Comparison of ENCODE assay signal across 19 cellular contexts in the genomic region with DNA sequence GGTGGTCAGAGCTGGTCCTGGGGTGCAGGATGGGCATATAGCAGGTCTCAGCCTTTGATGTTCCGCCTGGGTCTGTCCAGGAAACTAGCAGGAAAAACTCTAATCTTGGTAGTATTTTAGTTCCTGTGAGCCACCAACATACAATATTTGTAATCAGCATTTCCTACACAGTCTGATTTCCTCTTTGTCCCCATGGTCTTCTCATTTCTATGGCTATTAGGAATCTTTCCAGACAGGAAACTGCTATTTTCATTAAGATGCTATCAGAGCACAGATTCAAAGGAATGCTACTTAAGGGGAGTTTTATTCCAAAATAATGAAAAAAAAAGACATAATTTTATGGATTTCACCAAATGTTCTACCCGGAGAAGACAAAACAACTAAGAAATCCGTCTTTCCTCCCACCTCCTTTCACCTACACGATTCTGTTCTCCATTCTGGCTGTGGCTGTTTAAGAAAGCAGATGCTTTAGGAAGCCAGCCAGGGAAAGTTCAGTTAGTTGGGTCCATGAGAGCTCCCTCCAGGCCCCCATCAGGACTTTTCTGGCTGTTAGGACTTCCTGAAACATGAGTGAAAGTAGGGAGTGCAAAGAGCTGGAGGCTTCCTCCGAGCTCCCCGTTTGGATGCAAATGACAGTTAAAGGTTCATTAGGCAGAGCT. TPM values are rescaled to one million over a fixed set of nuclear protein-coding genes. Genes with fewer than 3 reads are reported as not detected.
"Had no signal": no experiment of that assay in that cellular context is flagged by ENCODE, and none has a peak within 500 bp of the region (broad histone marks: within the 10 kb centered on the region; RNA-seq: fewer than 3 reads in every experiment).

No MANE protein-coding gene starts in this region.

- H3K4me3 ChIP-seq: breast epithelium, esophagus muscularis mucosa, thoracic aorta, upper lobe of right lung had no signal

- DNase-seq: activated CD4-positive, alpha-beta T cell treated with anti-CD3 and anti-CD28 coated beads for 48 hours; activated CD8-positive, alpha-beta memory T cell treated with anti-CD3 and anti-CD28 coated beads, Interleukin-2, amount 50 U/mL, for 4 hours; activated CD8-positive, alpha-beta T cell treated with anti-CD3 and anti-CD28 coated beads for 36 hours; activated effector memory CD4-positive, alpha-beta T cell treated with anti-CD3 and anti-CD28 coated beads, Interleukin-2, amount 50 U/mL, for 16 hours; activated T-cell treated with anti-CD3 and anti-CD28 coated beads, Interleukin-2, amount 50 U/mL, for 48 hours; anterior cingulate cortex; hypothalamus; kidney; mesendoderm; stimulated activated CD4-positive, alpha-beta T cell treated with anti-CD3 and anti-CD28 coated beads, Interleukin-1b, Interleukin-23, amount 100 ng/mL, for 48 hours; stimulated activated naive CD8-positive, alpha-beta T cell treated with anti-CD3 and anti-CD28 coated beads, Interleukin-15, amount 100 ng/mL, for 72 hours; T-helper 2 cell; upper lobe of right lung had no signal

- H3K36me3 Mint-ChIP-seq: WTC11 had no signal

- H3K4me1 ChIP-seq: breast epithelium had no signal

- ATAC-seq: activated CD8-positive, alpha-beta T cell treated with anti-CD3 and anti-CD28 coated beads for 36 hours; stimulated activated naive CD8-positive, alpha-beta T cell treated with anti-CD3 and anti-CD28 coated beads, Interleukin-15, amount 100 ng/mL, for 72 hours; upper lobe of right lung had no signal

- H3K4me3 Mint-ChIP-seq: activated CD8-positive, alpha-beta T cell treated with anti-CD3 and anti-CD28 coated beads for 36 hours; neural crest cell; stimulated activated naive CD8-positive, alpha-beta T cell treated with anti-CD3 and anti-CD28 coated beads, Interleukin-15, amount 100 ng/mL, for 72 hours; WTC11 had no signal

- H3K9me3 Mint-ChIP-seq: WTC11 had no signal

- H3K9me3 ChIP-seq: esophagus muscularis mucosa, thoracic aorta, upper lobe of right lung had no signal

- H3K36me3 ChIP-seq: breast epithelium, esophagus muscularis mucosa, thoracic aorta, upper lobe of right lung had no signal

- H3K27me3 Mint-ChIP-seq: activated CD8-positive, alpha-beta T cell treated with anti-CD3 and anti-CD28 coated beads for 36 hours; stimulated activated naive CD8-positive, alpha-beta T cell treated with anti-CD3 and anti-CD28 coated beads, Interleukin-15, amount 100 ng/mL, for 72 hours had no signal

- H3K27ac ChIP-seq: breast epithelium, esophagus muscularis mucosa, thoracic aorta, upper lobe of right lung had no signal

- H3K27me3 ChIP-seq: upper lobe of right lung had no signal

- H3K27ac Mint-ChIP-seq: activated CD8-positive, alpha-beta T cell treated with anti-CD3 and anti-CD28 coated beads for 36 hours; stimulated activated naive CD8-positive, alpha-beta T cell treated with anti-CD3 and anti-CD28 coated beads, Interleukin-15, amount 100 ng/mL, for 72 hours; WTC11 had no signal

RNA-seq across cellular contexts. Expression of a gene that starts 36.4 kb away (rescaled TPM):
- polyA plus RNA-seq: liver had no signal
